8 cellular contexts compared by ENCODE assay signal in the genomic region with DNA sequence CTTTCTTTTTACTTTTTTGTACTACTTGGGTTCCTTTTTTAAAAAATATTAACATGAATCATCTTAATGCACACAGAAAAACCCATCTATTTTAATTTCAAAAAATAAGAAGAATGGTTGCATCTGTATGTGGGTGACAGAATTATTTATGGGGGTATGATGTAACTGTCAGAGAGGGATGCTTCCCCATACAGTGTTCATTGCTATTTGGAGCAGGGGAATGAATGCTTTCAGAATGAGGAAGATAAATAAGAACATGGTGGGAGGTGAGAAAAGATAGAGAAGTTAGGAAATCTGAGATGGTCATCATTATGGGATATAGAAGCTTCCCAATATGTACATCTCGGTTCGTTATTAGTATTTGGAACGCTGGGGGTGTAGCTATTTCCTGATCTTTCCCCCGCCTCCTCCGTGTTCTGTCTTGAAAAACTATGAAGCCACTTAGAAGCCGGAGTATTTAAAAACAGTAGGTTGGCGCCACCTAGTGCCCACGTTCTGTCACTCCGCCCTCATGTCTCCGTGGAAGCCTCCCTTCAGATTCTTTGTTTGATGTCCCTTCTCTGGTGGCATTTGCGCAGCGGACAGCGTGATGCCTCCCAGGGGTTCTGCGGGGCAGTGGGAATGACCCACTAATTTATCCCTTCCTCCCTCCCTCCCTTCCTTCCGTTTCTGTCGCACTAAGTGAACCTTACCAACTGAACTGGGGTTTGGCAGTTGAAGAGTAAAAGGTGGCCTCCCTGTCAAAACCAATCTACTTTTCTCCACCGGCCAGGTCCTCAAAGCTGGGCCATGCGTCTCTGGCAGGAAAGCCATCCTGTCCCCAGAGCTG.
DNase-seq lines count a peak whose midpoint lies in the region; ATAC-seq and TF ChIP-seq lines count a peak whose summit lies in the region.

No MANE protein-coding gene starts in this region.

- H3K27me3 Mint-ChIP-seq in WTC11 (ENCODE audit: low read depth), result no peaks in the 10 kb centered on the region; the same call in 1 of the 2 replicates

- DNase-seq in Right ventricle myocardium inferior (ENCODE audit: missing footprints) (peak; percentile 81), cardiac septum (ENCODE audit: low spot score) (no peak), NCI-H2196 (lab: John Stamatoyannopoulos, UW; ENCODE audit: unreplicated experiment) (peak; percentile 37), WTC11 (ENCODE audit: low spot score) (peak; percentile 75), caudate nucleus (lab: John Stamatoyannopoulos, UW) (peak in 53 of 61 donors; percentile 4 to 80 (median 36))
- DNase-seq in stimulated activated CD4-positive, alpha-beta T cell treated with anti-CD3 and anti-CD28 coated beads, Interleukin-2, amount 100 ng/mL, for 4 hours (ENCODE audit: low read depth), result peak; percentile 40

- H3K27ac ChIP-seq in caudate nucleus (ENCODE audit: low read depth, low read length), result no peak overlapping the region
- peak overlapping the region; percentile 5 for H3K27ac ChIP-seq in layer of hippocampus (ENCODE audit: low read depth, low read length)

- H3K9me3 Mint-ChIP-seq in WTC11, result no peaks in the 10 kb centered on the region

- TF ChIP-seq CTCF in WTC11 (IDR thresholded peaks at IDR 0.05), result peak; percentile 74

- H3K4me3 Mint-ChIP-seq in WTC11, result no peak overlapping the region

- no peak overlapping the region for H3K27ac Mint-ChIP-seq in WTC11

- CTCF ChIA-PET in WTC11 (lab: Charles Lee), result interaction anchor here (0.5 to 3.4 kb wide), 25 partner anchors 8 to 1444 kb away, joined by 3 to 24 read pairs (median 4); no protein-coding TSS in a partner anchor

- peaks cover 47% of the 10 kb centered on the region for H3K36me3 Mint-ChIP-seq in WTC11

- POLR2A ChIA-PET in WTC11 (lab: Charles Lee), result interaction anchor here (0.7 kb wide), 1 partner anchor 19 kb away, joined by 3 read pairs; no protein-coding TSS in a partner anchor

- ATAC-seq in Right ventricle myocardium inferior (peak; percentile 47), HG02981 (IDR thresholded peaks at IDR 0.05; ENCODE audit: unreplicated experiment) (peak; percentile 86), WTC11 (peak; percentile 58)

- intact Hi-C loops in Right ventricle myocardium inferior (cut with DNase I) (loop anchor here (1.0 to 10.0 kb wide), 4 partner anchors 56 to 744 kb away; no protein-coding TSS in a partner anchor), cardiac septum (cut with DNase I) (loop anchor here (2.0 to 10.0 kb wide), 4 partner anchors 231 to 934 kb away; partner anchors contain the start of gene FHIT)

- H3K4me1 Mint-ChIP-seq in WTC11, result peaks cover 28% of the 10 kb centered on the region

- no peaks in the 10 kb centered on the region for H3K27me3 ChIP-seq in layer of hippocampus (ENCODE audit: control insufficient read depth, insufficient read depth, low read length)

TF ChIP-seq in WTC11, 78 proteins besides CTCF, POLR2A, EP300 and RAD21:
- TF ChIP-seq, protein P1, sequence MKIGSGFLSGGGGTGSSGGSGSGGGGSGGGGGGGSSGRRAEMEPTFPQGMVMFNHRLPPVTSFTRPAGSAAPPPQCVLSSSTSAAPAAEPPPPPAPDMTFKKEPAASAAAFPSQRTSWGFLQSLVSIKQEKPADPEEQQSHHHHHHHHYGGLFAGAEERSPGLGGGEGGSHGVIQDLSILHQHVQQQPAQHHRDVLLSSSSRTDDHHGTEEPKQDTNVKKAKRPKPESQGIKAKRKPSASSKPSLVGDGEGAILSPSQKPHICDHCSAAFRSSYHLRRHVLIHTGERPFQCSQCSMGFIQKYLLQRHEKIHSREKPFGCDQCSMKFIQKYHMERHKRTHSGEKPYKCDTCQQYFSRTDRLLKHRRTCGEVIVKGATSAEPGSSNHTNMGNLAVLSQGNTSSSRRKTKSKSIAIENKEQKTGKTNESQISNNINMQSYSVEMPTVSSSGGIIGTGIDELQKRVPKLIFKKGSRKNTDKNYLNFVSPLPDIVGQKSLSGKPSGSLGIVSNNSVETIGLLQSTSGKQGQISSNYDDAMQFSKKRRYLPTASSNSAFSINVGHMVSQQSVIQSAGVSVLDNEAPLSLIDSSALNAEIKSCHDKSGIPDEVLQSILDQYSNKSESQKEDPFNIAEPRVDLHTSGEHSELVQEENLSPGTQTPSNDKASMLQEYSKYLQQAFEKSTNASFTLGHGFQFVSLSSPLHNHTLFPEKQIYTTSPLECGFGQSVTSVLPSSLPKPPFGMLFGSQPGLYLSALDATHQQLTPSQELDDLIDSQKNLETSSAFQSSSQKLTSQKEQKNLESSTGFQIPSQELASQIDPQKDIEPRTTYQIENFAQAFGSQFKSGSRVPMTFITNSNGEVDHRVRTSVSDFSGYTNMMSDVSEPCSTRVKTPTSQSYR (CRISPR knock-in tag; IDR thresholded peaks at IDR 0.05), result 0 out of 2 replicates have a peak, but pooled peaks have one; percentile 21
- TF ChIP-seq ZNF423 (CRISPR knock-in tag; IDR thresholded peaks at IDR 0.05), result no peak
